In the genomic region with DNA sequence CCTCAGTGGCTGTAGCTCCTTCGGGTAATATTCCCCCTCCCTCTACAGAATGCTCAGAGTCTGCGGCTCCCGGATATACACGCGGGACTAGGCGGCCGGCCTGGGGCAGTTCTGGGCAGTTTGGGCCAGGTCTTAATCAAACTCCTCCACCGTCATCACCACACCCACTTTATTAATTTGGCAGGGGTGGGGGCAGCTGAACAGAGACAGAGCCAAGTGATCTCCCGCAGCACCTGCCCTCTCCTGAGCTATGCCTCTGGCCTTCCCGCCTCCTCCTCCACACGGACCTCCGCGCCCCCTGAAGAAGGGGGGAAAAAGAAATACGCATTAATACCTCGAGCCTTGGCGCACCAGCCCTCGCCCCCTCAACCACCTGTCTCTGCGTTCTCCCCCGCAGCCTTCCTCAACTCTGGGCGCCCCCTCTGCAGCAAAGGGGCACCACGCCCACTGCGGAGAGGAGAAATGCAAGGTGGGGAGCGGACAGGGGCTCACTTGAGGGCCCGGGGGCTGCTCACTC, we compare ENCODE assay signal across 8 cellular contexts. TPM values are rescaled to one million over a fixed set of nuclear protein-coding genes. Genes with fewer than 3 reads are reported as not detected.
DNase-seq lines count a peak whose midpoint lies in the region; ATAC-seq and TF ChIP-seq lines count a peak whose summit lies in the region.

No MANE protein-coding gene starts in this region.

- no peak for ATAC-seq in GM18873 (IDR thresholded peaks at IDR 0.05; ENCODE audit: low FRiP score, unreplicated experiment)

- peak; percentile 76 for TF ChIP-seq POLR2A in prostate gland (IDR thresholded peaks at IDR 0.05)

- H3K27ac ChIP-seq in KMS-11 (peak overlapping the region; percentile 35; the same call in 1 of the 2 replicates), left ventricle myocardium inferior (replicated peaks) (peak overlapping the region; percentile 99), prostate gland (peak overlapping the region; percentile 99)

- H4K20me1 ChIP-seq in KMS-11 (ENCODE audit: insufficient read depth): no peaks in the 10 kb centered on the region

- peak overlapping the region; percentile 94 for H3K4me2 ChIP-seq in KMS-11

- peak overlapping the region; percentile 92 for H3K4me3 Mint-ChIP-seq in activated naive CD8-positive, alpha-beta T cell treated with anti-CD3 and anti-CD28 coated beads for 36 hours

- no peaks in the 10 kb centered on the region for H3K27me3 Mint-ChIP-seq in activated naive CD8-positive, alpha-beta T cell treated with anti-CD3 and anti-CD28 coated beads for 36 hours

- H3K4me1 ChIP-seq in KMS-11 (ENCODE audit: low read depth, poor library complexity, severe bottlenecking) (peaks cover 77% of the 10 kb centered on the region), left ventricle myocardium inferior (peaks cover 76% of the 10 kb centered on the region), prostate gland (replicated peaks) (peaks cover 20% of the 10 kb centered on the region)

- H3K9me3 Mint-ChIP-seq in activated naive CD8-positive, alpha-beta T cell treated with anti-CD3 and anti-CD28 coated beads for 36 hours: no peaks in the 10 kb centered on the region

- peak overlapping the region; percentile 95 for H3K4me3 ChIP-seq in KMS-11 (IDR thresholded peaks at IDR 0.05; ENCODE audit: insufficient read depth, low read depth, low read length)
- peak overlapping the region; percentile 89 for H3K4me3 ChIP-seq in left ventricle myocardium inferior
- H3K4me3 ChIP-seq in prostate gland: peak overlapping the region; percentile 79 to 90

- TF ChIP-seq CTCF in KMS-11 (conservative IDR thresholded peaks at IDR 0.05; ENCODE audit: low read depth, low read length): no peak
- no peak for TF ChIP-seq CTCF in left ventricle myocardium inferior (IDR thresholded peaks at IDR 0.05; ENCODE audit: borderline replicate concordance)
- no peak for TF ChIP-seq CTCF in prostate gland (IDR thresholded peaks at IDR 0.05)

- peaks cover 25% of the 10 kb centered on the region for H3K36me3 Mint-ChIP-seq in activated naive CD8-positive, alpha-beta T cell treated with anti-CD3 and anti-CD28 coated beads for 36 hours

- DNase-seq in activated gamma-delta T cell (lab: John Stamatoyannopoulos, UW): peak; percentile 18
- DNase-seq in activated gamma-delta T cell treated with Interleukin-2 at 50 U/mL for 16 hours: no peak
- peak; percentile 40 for DNase-seq in activated naive CD8-positive, alpha-beta T cell treated with anti-CD3 and anti-CD28 coated beads for 36 hours
- DNase-seq in left ventricle myocardium inferior: peak; percentile 29
- DNase-seq in prostate gland (ENCODE audit: low spot score): peak; percentile 79
- no peak for DNase-seq in H4 (ENCODE audit: low spot score)

- H3K9ac ChIP-seq in KMS-11: peak overlapping the region; percentile 78

- H3K27me3 ChIP-seq in KMS-11 (ENCODE audit: insufficient read depth, low read depth): no peaks in the 10 kb centered on the region
- H3K27me3 ChIP-seq in left ventricle myocardium inferior (ENCODE audit: low read depth): no peaks in the 10 kb centered on the region
- no peaks in the 10 kb centered on the region for H3K27me3 ChIP-seq in prostate gland (replicated peaks; ENCODE audit: insufficient read depth)

- intact Hi-C loops in left ventricle myocardium inferior (cut with micrococcal nuclease): loop anchor here (5.0 kb wide), 1 partner anchor 41 kb away; no protein-coding TSS in a partner anchor
- intact Hi-C loops in prostate gland (cut with DNase I): loop anchor here (10.0 kb wide), 1 partner anchor 54 kb away; no protein-coding TSS in a partner anchor

- H3K27ac Mint-ChIP-seq in activated naive CD8-positive, alpha-beta T cell treated with anti-CD3 and anti-CD28 coated beads for 36 hours: peak overlapping the region; percentile 84

- H3K79me2 ChIP-seq in KMS-11 (ENCODE audit: insufficient read depth, low read depth): peaks cover 18% of the 10 kb centered on the region; the same call in 1 of the 2 replicates

- WGBS in prostate gland: 0% methylated on average over 22 of the region's 24 CpGs

- peak overlapping the region; percentile 92 for H2AFZ ChIP-seq in KMS-11 (ENCODE audit: low read depth)

- H3K9me3 ChIP-seq in left ventricle myocardium inferior (replicated peaks) (no peaks in the 10 kb centered on the region), prostate gland (no peaks in the 10 kb centered on the region)

- 0 out of 2 replicates have a peak, but pooled peaks cover 4% of the 10 kb centered on the region for H3K36me3 ChIP-seq in KMS-11 (ENCODE audit: insufficient read depth)
- H3K36me3 ChIP-seq in left ventricle myocardium inferior: peaks cover 5% of the 10 kb centered on the region
- no peaks in the 10 kb centered on the region for H3K36me3 ChIP-seq in prostate gland

- H3K4me1 Mint-ChIP-seq in activated naive CD8-positive, alpha-beta T cell treated with anti-CD3 and anti-CD28 coated beads for 36 hours: peaks cover 72% of the 10 kb centered on the region

RNA-seq across cellular contexts. Expression of a gene that starts 42.6 kb away (rescaled TPM):
- under 1 TPM in 1 of 2 experiments, not detected in 1; 0.02 TPM for total RNA-seq in activated naive CD8-positive, alpha-beta T cell treated with anti-CD3 and anti-CD28 coated beads for 36 hours
- total RNA-seq in left ventricle myocardium inferior (69.6 TPM), prostate gland (10 to 100 TPM in 1 of 2 donors, 1 to 10 TPM in 1; 9.8 to 47.7 TPM)
- 0.06 TPM in 1 of 2 replicates, not detected in the other for total RNA-seq in H4 (2014; rRNA removed; shearing (Covaris generic))

Comparison
In these comparisons a context has a peak if more than half of its experiments do, and no peak if none do; other contexts are left out.
1. DNase-seq: peak in activated gamma-delta T cell (single experiment), activated naive CD8-positive, alpha-beta T cell treated with anti-CD3 and anti-CD28 coated beads for 36 hours (single experiment), left ventricle myocardium inferior (single experiment) and prostate gland (single experiment); none in activated gamma-delta T cell treated with Interleukin-2 at 50 U/mL for 16 hours (single experiment) and H4 (single experiment).
2. H3K27ac ChIP-seq: peak in every context shown above with its lines; median percentile 99 in left ventricle myocardium inferior; 99 in prostate gland; 35 in KMS-11.
3. RNA of a gene that starts 42.6 kb away (total RNA-seq): 69.6 TPM in left ventricle myocardium inferior (single experiment) and 9.8 to 47.7 TPM in prostate gland; 0.02 TPM in activated naive CD8-positive, alpha-beta T cell treated with anti-CD3 and anti-CD28 coated beads for 36 hours and 0.06 TPM in H4; every median in the first group is over 10 times any median in the second.
4. Peak in every context shown above with its lines, with median percentiles within 50 percentile points of each other: H3K4me3 ChIP-seq.